Comparison of ENCODE assay signal across 9 cellular contexts in the genomic region with DNA sequence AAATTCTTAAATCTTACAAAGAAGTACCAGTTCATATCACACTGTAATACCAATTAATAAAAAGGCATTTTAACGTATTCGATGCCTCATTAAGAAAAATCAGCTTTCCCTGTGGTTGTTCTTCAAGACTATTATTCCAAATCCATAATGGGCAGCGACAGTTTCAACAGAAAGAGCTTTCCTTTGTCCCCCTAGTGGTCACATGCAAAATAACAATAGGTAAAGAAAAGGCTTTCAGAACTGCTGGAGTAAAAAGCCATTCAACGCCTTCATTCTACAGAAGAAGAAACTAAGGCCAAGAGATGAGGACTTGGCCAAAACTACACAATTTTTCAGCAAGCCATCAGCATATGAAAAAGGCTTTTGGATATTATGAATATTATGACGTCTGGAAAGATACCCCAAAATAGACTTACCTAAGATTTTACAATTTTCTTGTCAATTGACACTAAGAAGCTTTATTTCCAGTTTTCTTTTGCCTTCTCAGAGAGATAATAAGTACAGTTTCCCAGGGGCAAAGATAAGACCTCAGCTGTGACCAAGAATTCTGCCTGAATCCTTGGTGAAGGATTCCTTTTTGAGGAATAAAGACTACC. TPM values are rescaled to one million over a fixed set of nuclear protein-coding genes. Genes with fewer than 3 reads are reported as not detected.
DNase-seq lines count a peak whose midpoint lies in the region; TF ChIP-seq lines count a peak whose summit lies in the region.
"Had no signal": no experiment of that assay in that cellular context is flagged by ENCODE, and none has a peak within 500 bp of the region (broad histone marks: within the 10 kb centered on the region; RNA-seq: fewer than 3 reads in every experiment).

No MANE protein-coding gene starts in this region.

- peaks cover 31% of the 10 kb centered on the region for H3K27me3 Mint-ChIP-seq in type B pancreatic cell

- H3K4me3 Mint-ChIP-seq in type B pancreatic cell = no peak overlapping the region

- H3K36me3 Mint-ChIP-seq in type B pancreatic cell = no peaks in the 10 kb centered on the region

- peak; percentile 65 for TF ChIP-seq CTCF in LNCaP clone FGC (IDR thresholded peaks at IDR 0.05; ENCODE audit: control insufficient read depth, extremely low read depth, insufficient read depth)
- peak; percentile 92 for TF ChIP-seq CTCF in type B pancreatic cell (conservative IDR thresholded peaks at IDR 0.05)

- H3K4me3 ChIP-seq in LNCaP clone FGC (ENCODE audit: low read depth, low read length) = no peak overlapping the region
- H3K4me3 ChIP-seq: BLaER1 treated with 17β-estradiol and CSF1 and Interleukin-3, amounts not matched to agents 10 nM and 100 nM had no signal

- DNase-seq in NCI-H2107 treated with DMSO at 0.1 percent for 48 hours (lab: John Stamatoyannopoulos, UW; ENCODE audit: unreplicated experiment) = peak; percentile 32
- DNase-seq in NCI-H2107 (lab: John Stamatoyannopoulos, UW) = no peak
- DNase-seq in LNCaP clone FGC (ENCODE audit: low read depth) = peak; percentile 15
- DNase-seq in SKM-1 treated with dmso at 0.1 percent for 144 hours (lab: John Stamatoyannopoulos, UW; ENCODE audit: unreplicated experiment) = peak; percentile 22
- peak; percentile 49 for DNase-seq in glomerular visceral epithelial cell (ENCODE audit: extremely low spot score)
- no peak for DNase-seq in type B pancreatic cell (ENCODE audit: extremely low spot score, unreplicated experiment)
- DNase-seq in stimulated activated CD4-positive, alpha-beta T cell treated with anti-CD3 and anti-CD28 coated beads, Interleukin-4, amount 100 ng/mL, for 24 hours = no peak
- DNase-seq in GM19238 (ENCODE audit: insufficient read length, low spot score) = no peak

- H3K9me3 Mint-ChIP-seq in type B pancreatic cell = no peaks in the 10 kb centered on the region

- H3K27ac Mint-ChIP-seq in type B pancreatic cell = no peak overlapping the region

- H3K4me1 Mint-ChIP-seq in type B pancreatic cell (ENCODE audit: unreplicated experiment) = no peaks in the 10 kb centered on the region

RNA-seq across cellular contexts. Expression of a gene that starts 6.7 kb away (rescaled TPM):
- 13.2 and 127 TPM in 2 replicates for total RNA-seq in type B pancreatic cell (ENCODE audit: low replicate concordance)

Comparison
In these comparisons a context has a peak if more than half of its experiments do, and no peak if none do; other contexts are left out.
1. DNase-seq: peak in NCI-H2107 treated with DMSO at 0.1 percent for 48 hours (single experiment), LNCaP clone FGC (single experiment), SKM-1 treated with dmso at 0.1 percent for 144 hours (single experiment) and glomerular visceral epithelial cell (single experiment); none in NCI-H2107 (single experiment), type B pancreatic cell (single experiment), stimulated activated CD4-positive, alpha-beta T cell treated with anti-CD3 and anti-CD28 coated beads, Interleukin-4, amount 100 ng/mL, for 24 hours (single experiment) and GM19238 (single experiment).